ENCODE assay signal across 3 cellular contexts in the genomic region with DNA sequence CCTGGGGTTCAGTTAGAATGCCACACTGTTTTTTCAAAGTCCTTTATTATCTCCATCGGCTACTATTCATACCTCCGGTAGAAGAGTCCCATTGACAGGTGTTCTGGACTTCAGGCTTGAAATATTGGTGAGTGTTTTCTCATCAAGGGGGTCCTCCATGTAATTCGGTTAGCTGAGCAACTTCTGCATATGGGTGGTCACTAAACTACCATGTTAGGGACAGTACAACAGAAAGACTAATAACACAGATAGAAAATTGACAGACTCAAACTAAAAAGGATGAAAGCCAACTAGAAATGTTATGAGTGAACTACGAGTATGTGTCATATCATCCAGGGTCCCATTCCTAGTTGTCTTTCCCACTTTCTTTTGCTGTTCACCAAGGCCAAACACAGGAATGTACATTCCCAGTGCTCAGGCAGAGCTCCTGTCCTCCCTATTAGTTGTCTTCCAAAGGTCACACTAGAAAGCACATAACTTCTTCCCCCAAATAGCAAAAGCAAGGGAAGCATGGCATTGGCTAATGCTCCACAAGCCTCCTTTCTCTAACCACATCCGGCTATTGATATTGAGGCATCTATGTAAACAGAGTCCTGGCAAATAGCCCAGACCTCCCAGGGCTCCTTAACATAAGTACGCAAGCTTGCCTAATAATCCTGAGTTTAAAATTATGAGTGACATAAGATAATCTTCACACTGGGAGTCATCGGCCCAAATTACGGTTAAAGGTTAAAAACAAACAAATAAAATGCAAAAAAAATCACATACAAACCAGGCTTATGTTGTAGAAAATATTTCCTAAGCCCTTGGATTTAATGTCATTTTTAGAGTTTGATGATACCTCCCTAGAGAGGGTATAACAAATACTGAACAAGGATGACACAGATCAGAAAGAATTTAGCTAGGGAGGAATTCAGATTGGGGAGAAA.
TF ChIP-seq lines count a peak whose summit lies in the region.

No MANE protein-coding gene starts in this region.

TF ChIP-seq in A549, 52 proteins besides CTCF, POLR2A, EP300 and RAD21 (continues in another document):
- TF ChIP-seq ZFP36 (IDR thresholded peaks at IDR 0.05; ENCODE audit: borderline replicate concordance, partially characterized antibody) (no peak), EHMT2 (IDR thresholded peaks at IDR 0.05; ENCODE audit: low read depth) (no peak), EHF (CRISPR knock-in tag; IDR thresholded peaks at IDR 0.05) (no peak), HEYL (CRISPR knock-in tag; IDR thresholded peaks at IDR 0.05) (no peak), BHLHE40 (IDR thresholded peaks at IDR 0.05; ENCODE audit: low read depth, low read length) (no peak), CBX8 (IDR thresholded peaks at IDR 0.05) (no peak), CHD4 (IDR thresholded peaks at IDR 0.05; ENCODE audit: borderline replicate concordance) (no peak), TP53 (CRISPR knock-in tag; IDR thresholded peaks at IDR 0.05) (no peak), CEBPB (IDR thresholded peaks at IDR 0.05) (peak; percentile 63 to 75; a peak in 3 of 4 replicates), ZSCAN20 (CRISPR knock-in tag; IDR thresholded peaks at IDR 0.05) (no peak), JUNB (IDR thresholded peaks at IDR 0.05) (peak; percentile 57; the same call in 1 of the 2 replicates), FOSL2 (IDR thresholded peaks at IDR 0.05) (no peak), FOSL2 (CRISPR knock-in tag; IDR thresholded peaks at IDR 0.05) (peak; percentile 62), POLR2AphosphoS2 (conservative IDR thresholded peaks at IDR 0.05; ENCODE audit: low read length) (no peak), CHD2 (IDR thresholded peaks at IDR 0.05; ENCODE audit: low read length, partially characterized antibody) (peak; percentile 22), GATA3 (IDR thresholded peaks at IDR 0.05; ENCODE audit: borderline replicate concordance) (peak; percentile 72; the same call in 1 of the 2 replicates), HOXA7 (CRISPR knock-in tag; IDR thresholded peaks at IDR 0.05) (no peak), MYC (IDR thresholded peaks at IDR 0.05; ENCODE audit: borderline replicate concordance, low read length) (no peak), JUN (IDR thresholded peaks at IDR 0.05) (peak in 1 of 2 experiments; percentile 59; a peak in 3 of 5 replicates), USF2 (IDR thresholded peaks at IDR 0.05) (no peak), HOXB5 (CRISPR knock-in tag; IDR thresholded peaks at IDR 0.05) (no peak), NPAS2 (CRISPR knock-in tag; IDR thresholded peaks at IDR 0.05; ENCODE audit: borderline replicate concordance) (no peak), HDAC2 (IDR thresholded peaks at IDR 0.05) (no peak), HMGXB4 (CRISPR knock-in tag; IDR thresholded peaks at IDR 0.05; ENCODE audit: borderline replicate concordance) (no peak), SMC3 (IDR thresholded peaks at IDR 0.05) (no peak), KDM5A (IDR thresholded peaks at IDR 0.05) (no peak), RNF2 (IDR thresholded peaks at IDR 0.05; ENCODE audit: borderline replicate concordance, low read depth) (no peak)
- TF ChIP-seq, protein P1, sequence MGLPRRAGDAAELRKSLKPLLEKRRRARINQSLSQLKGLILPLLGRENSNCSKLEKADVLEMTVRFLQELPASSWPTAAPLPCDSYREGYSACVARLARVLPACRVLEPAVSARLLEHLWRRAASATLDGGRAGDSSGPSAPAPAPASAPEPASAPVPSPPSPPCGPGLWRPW (IDR thresholded peaks at IDR 0.05): no peak

TF ChIP-seq in IMR-90, 13 proteins besides CTCF, POLR2A, EP300 and RAD21:
- TF ChIP-seq USF2 (IDR thresholded peaks at IDR 0.05; ENCODE audit: low read depth, low read length) (no peak), CEBPB (IDR thresholded peaks at IDR 0.05; ENCODE audit: low read depth, low read length) (peak; percentile 55), RFX5 (IDR thresholded peaks at IDR 0.05; ENCODE audit: low read depth, low read length) (no peak)

TF ChIP-seq in liver, 16 proteins besides CTCF, POLR2A, EP300 and RAD21:
- TF ChIP-seq NR2F2 (IDR thresholded peaks at IDR 0.05) (peak; percentile 29), ATF3 (IDR thresholded peaks at IDR 0.05) (no peak), HNF4G (IDR thresholded peaks at IDR 0.05) (peak; percentile 12), GABPA (IDR thresholded peaks at IDR 0.05 in 1 of 2, conservative IDR thresholded peaks at IDR 0.05 in 1 of 2) (peak in 1 of 2 donors; percentile 40), FOXA2 (IDR thresholded peaks at IDR 0.05) (peak; percentile 45), HNF4A (conservative IDR thresholded peaks at IDR 0.05) (peak; percentile 9 to 53), JUND (IDR thresholded peaks at IDR 0.05) (no peak), SP1 (IDR thresholded peaks at IDR 0.05) (peak; percentile 68), REST (IDR thresholded peaks at IDR 0.05) (no peak), RXRA (IDR thresholded peaks at IDR 0.05) (peak in 1 of 2 donors; percentile 55)
